ENCODE assay signal across 27 cellular contexts in the genomic region with DNA sequence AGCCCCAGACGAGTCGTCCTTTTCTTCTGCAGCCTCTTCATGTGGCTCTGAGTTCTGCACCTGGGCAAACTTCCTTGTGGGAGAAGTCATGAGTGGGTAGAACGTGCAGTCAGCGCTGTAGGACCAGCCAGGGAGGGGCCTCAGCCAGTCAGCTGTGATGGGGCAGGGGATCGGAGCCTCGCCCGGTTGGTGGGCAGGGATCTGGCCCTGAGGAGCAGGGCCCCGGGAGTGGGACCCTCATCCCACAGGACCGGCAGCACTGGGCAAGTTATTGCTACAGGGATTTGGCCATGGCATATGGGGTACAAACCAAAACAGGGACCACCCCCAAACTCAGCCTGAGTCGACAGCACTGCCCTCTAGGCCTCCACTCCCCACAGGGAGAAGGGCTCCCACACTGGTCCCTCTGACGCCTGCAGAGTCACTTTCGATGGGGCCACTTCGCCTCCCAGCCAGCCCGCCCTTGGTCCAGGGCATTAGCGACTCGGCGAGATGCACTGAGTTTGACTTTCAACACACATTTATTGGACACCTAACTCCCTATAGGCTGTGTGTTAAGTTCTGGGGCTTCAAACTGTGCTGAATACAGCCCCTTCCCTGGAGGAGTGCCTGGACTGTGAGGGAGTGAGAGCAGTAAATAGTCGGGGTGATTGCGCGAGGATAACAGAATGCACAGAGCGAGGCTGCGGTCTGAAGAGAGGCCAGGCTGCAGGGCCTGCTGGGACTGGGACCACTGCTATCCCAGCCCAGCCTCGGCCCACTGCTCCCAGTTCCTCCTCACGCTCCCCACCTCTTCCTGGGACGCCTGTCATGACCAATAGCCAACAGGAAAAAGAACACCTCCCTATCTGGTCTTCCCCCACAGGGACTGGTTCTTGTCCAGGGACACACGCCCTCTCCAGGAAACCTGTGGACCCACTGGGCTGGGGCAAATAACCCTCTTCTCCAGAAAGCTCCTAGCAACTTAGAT. TPM values are rescaled to one million over a fixed set of nuclear protein-coding genes. Genes with fewer than 3 reads are reported as not detected.
A peak's percentile ranks its signal among the peaks of the same experiment; 100 is the strongest.
DNase-seq lines count a peak whose midpoint lies in the region; ATAC-seq, FAIRE-seq and TF ChIP-seq lines count a peak whose summit lies in the region.
"Had no signal": no experiment of that assay in that cellular context is flagged by ENCODE, and none has a peak within 500 bp of the region (broad histone marks: within the 10 kb centered on the region; RNA-seq: fewer than 3 reads in every experiment).

No MANE protein-coding gene starts in this region.

- no peak overlapping the region for H3K4me3 ChIP-seq in HepG2 (replicated peaks in 1 of 3; ENCODE audit: insufficient read depth in 1 of 3, low read depth in 2 of 3, low read length in 3 of 3)
- no peak overlapping the region for H3K4me3 ChIP-seq in right lobe of liver
- H3K4me3 ChIP-seq: prostate gland, sigmoid colon, tibial nerve had no signal

- WGBS in HepG2 (ENCODE audit: low lambda C conversion rate): 62% methylated on average over 26 of the region's 26 CpGs
- 82% methylated on average over 2 of the region's 26 CpGs for WGBS in right lobe of liver (ENCODE audit: insufficient coverage, low coverage, low lambda C conversion rate, missing lambda C conversion rate)

- H3K4me1 Mint-ChIP-seq in neural crest cell: peaks cover 17% of the 10 kb centered on the region
- H3K4me1 Mint-ChIP-seq: CD4-positive, CD25-positive, alpha-beta regulatory T cell; memory B cell had no signal

- no peaks in the 10 kb centered on the region for H4K20me1 ChIP-seq in HepG2 (ENCODE audit: insufficient read depth, low read length)

- intact Hi-C loops in HepG2 (cut with micrococcal nuclease; ENCODE audit: unreplicated experiment): no loop called here
- intact Hi-C loops in right lobe of liver (cut with DNase I): no loop called here

- H3K27ac ChIP-seq in HepG2 (ENCODE audit: extremely low read length, insufficient read depth, low read length): no peak overlapping the region
- no peak overlapping the region for H3K27ac ChIP-seq in right lobe of liver
- H3K27ac ChIP-seq: prostate gland, sigmoid colon, tibial nerve had no signal

- ATAC-seq in HepG2 (no peak), right lobe of liver (no peak), HG03135 (IDR thresholded peaks at IDR 0.05; ENCODE audit: unreplicated experiment) (no peak), GM21576 (IDR thresholded peaks at IDR 0.05; ENCODE audit: unreplicated experiment) (no peak), HG03520 (IDR thresholded peaks at IDR 0.05; ENCODE audit: unreplicated experiment) (no peak)
- ATAC-seq: activated CD8-positive, alpha-beta T cell treated with anti-CD3 and anti-CD28 coated beads, Interleukin-2, amount 10 ng/mL, durations not matched to agents 7 days and 5 days; left lobe of liver; Panc1 had no signal

- no peak for TF ChIP-seq EP300 in HepG2 (IDR thresholded peaks at IDR 0.05; ENCODE audit: low read depth in 2 of 2, low read length in 2 of 2)
- TF ChIP-seq EP300 in HepG2 (CRISPR knock-in tag; IDR thresholded peaks at IDR 0.05; ENCODE audit: borderline replicate concordance): no peak

- POLR2A ChIA-PET in HepG2 (lab: Yijun Ruan, JAX): interaction anchor here (2.2 to 2.4 kb wide), 2 partner anchors 11 kb away, joined by 5 to 8 read pairs; no protein-coding TSS in a partner anchor

- TF ChIP-seq POLR2A in HepG2 (IDR thresholded peaks at IDR 0.05; ENCODE audit: insufficient read depth in 1 of 2, low read depth in 2 of 2, low read length in 2 of 2) (no peak), right lobe of liver (IDR thresholded peaks at IDR 0.05) (no peak), H54 (IDR thresholded peaks at IDR 0.05; ENCODE audit: low read depth, low read length) (no peak)

- no peaks in the 10 kb centered on the region for H3K9me3 ChIP-seq in HepG2 (ENCODE audit: low read length)
- H3K9me3 ChIP-seq in right lobe of liver: no peaks in the 10 kb centered on the region
- H3K9me3 ChIP-seq: prostate gland, sigmoid colon, tibial nerve had no signal

- H3K9ac ChIP-seq in HepG2 (ENCODE audit: insufficient read depth, low read depth, low read length): no peak overlapping the region

- in situ Hi-C loops in HepG2 (cut with HindIII; ENCODE audit: extremely low pct_ligation_motif_present, low pct_unique_long_range_greater_than_20kb): no loop called here

- no peaks in the 10 kb centered on the region for H3K36me3 ChIP-seq in HepG2 (replicated peaks in 1 of 2; ENCODE audit: control insufficient read depth in 1 of 2, insufficient read depth in 2 of 2, low read length in 2 of 2)
- H3K36me3 ChIP-seq in right lobe of liver: no peaks in the 10 kb centered on the region
- H3K36me3 ChIP-seq: prostate gland, sigmoid colon, tibial nerve had no signal

- H3K27me3 Mint-ChIP-seq in neural crest cell (ENCODE audit: low read depth): no peaks in the 10 kb centered on the region
- H3K27me3 Mint-ChIP-seq: memory B cell had no signal

- FAIRE-seq in HepG2 (lab: Jason Lieb, UNC) (peak; percentile 8), H54 (lab: Jason Lieb, UNC) (no peak)

- no peaks in the 10 kb centered on the region for H3K9me3 Mint-ChIP-seq in neural crest cell
- H3K9me3 Mint-ChIP-seq: CD4-positive, CD25-positive, alpha-beta regulatory T cell; memory B cell had no signal

- no peaks in the 10 kb centered on the region for H3K79me2 ChIP-seq in HepG2 (ENCODE audit: insufficient read depth, low read length)

- H3K4me3 Mint-ChIP-seq in neural crest cell: no peak overlapping the region
- H3K4me3 Mint-ChIP-seq: activated CD8-positive, alpha-beta T cell treated with anti-CD3 and anti-CD28 coated beads, Interleukin-2, amount 10 ng/mL, durations not matched to agents 7 days and 5 days; CD4-positive, CD25-positive, alpha-beta regulatory T cell; memory B cell had no signal

- peaks cover 75% of the 10 kb centered on the region for H3K4me1 ChIP-seq in HepG2 (ENCODE audit: insufficient read depth, low read length)
- peaks cover 0 to 17% (median 7%) of the 10 kb centered on the region in 4 donors for H3K4me1 ChIP-seq in right lobe of liver
- H3K4me1 ChIP-seq: sigmoid colon had no signal

- CTCF ChIA-PET in HepG2 (lab: Yijun Ruan, JAX; ENCODE audit: low intra/inter-chr PET ratio, low total read pairs): no interaction called here

- H3K4me2 ChIP-seq in HepG2 (ENCODE audit: low read depth, low read length): no peak overlapping the region

- no peaks in the 10 kb centered on the region for H3K36me3 Mint-ChIP-seq in neural crest cell (ENCODE audit: low read depth)
- H3K36me3 Mint-ChIP-seq: CD4-positive, CD25-positive, alpha-beta regulatory T cell; memory B cell had no signal

- TF ChIP-seq CTCF in HepG2 (CRISPR knock-in tag; IDR thresholded peaks at IDR 0.05) (0 out of 2 replicates have a peak, but pooled peaks have one; percentile 3), right lobe of liver (IDR thresholded peaks at IDR 0.05) (no peak), neural crest cell (conservative IDR thresholded peaks at IDR 0.05) (no peak)

- 0 out of 5 replicates have a peak, but pooled peaks cover 0 to 1% of the 10 kb centered on the region in 2 experiments for H3K27me3 ChIP-seq in HepG2 (ENCODE audit: control insufficient read depth in 1 of 2, insufficient read depth in 2 of 2, low read length in 2 of 2)
- no peaks in the 10 kb centered on the region for H3K27me3 ChIP-seq in right lobe of liver
- H3K27me3 ChIP-seq: sigmoid colon, tibial nerve had no signal

- no peak for DNase-seq in HepG2 (ENCODE audit: low spot score)
- DNase-seq in right lobe of liver: no peak
- DNase-seq in islet precursor cell: peak; percentile 54
- no peak for DNase-seq in neural crest cell (ENCODE audit: low read depth, low spot score)
- DNase-seq in H54 (ENCODE audit: insufficient read length, low spot score): no peak
- DNase-seq: activated CD8-positive, alpha-beta T cell treated with anti-CD3 and anti-CD28 coated beads, Interleukin-2, amount 10 ng/mL, durations not matched to agents 7 days and 5 days; activated naive CD4-positive, alpha-beta T cell treated with anti-CD3 and anti-CD28 coated beads, Interleukin-2, amount 50 U/mL, for 16 hours; CD4-positive, CD25-positive, alpha-beta regulatory T cell; DMS79 treated with DMSO at 0.1 percent for 48 hours; GDM1; hypothalamus; MM.1S; NCI-H1105 treated with DMSO at 0.1 percent for 48 hours; NCI-H1930; nucleus accumbens; SHP77 treated with DMSO at 0.1 percent for 48 hours; sigmoid colon; stimulated activated CD4-positive, alpha-beta T cell treated with anti-CD3 and anti-CD28 coated beads, Interleukin-4, amount 100 ng/mL, for 1 hour; T-helper 2 cell had no signal

- no peak for TF ChIP-seq RAD21 in HepG2 (CRISPR knock-in tag; IDR thresholded peaks at IDR 0.05)

- BruUV-seq in HepG2 (replicated peaks; lab: Mats Ljungman, UMichigan): no TSS peak

- H2AFZ ChIP-seq in HepG2 (ENCODE audit: low read length): no peak overlapping the region

- H3K27ac Mint-ChIP-seq in neural crest cell (ENCODE audit: unreplicated experiment): peak overlapping the region; percentile 19
- H3K27ac Mint-ChIP-seq: activated CD8-positive, alpha-beta T cell treated with anti-CD3 and anti-CD28 coated beads, Interleukin-2, amount 10 ng/mL, durations not matched to agents 7 days and 5 days; CD4-positive, CD25-positive, alpha-beta regulatory T cell; memory B cell had no signal

RNA-seq across cellular contexts. Expression of a gene that starts 55.9 kb away (rescaled TPM):
- total RNA-seq in HepG2 (2016; rRNA removed; fragmentation: Illumina TruSeq; extraction: Trizol) (47.5 and 119 TPM in 2 replicates), right lobe of liver (100 to 1,000 TPM; 260 to 452 (median 415) TPM), neural crest cell (81.0 and 85.4 TPM in 2 replicates)
- total RNA-seq in HepG2 (2016; cell fraction: cytosol; rRNA removed; fragmentation: Illumina TruSeq; extraction: Trizol; ENCODE audit: low read depth): 9.3 and 11.1 TPM in 2 replicates
- total RNA-seq in HepG2 (2016; cell fraction: insoluble cytoplasmic fraction; rRNA removed; fragmentation: Illumina TruSeq; extraction: Trizol): 45.4 and 119 TPM in 2 replicates
- total RNA-seq in HepG2 (2016; cell fraction: membrane; rRNA removed; fragmentation: Illumina TruSeq; extraction: Trizol): 27.4 and 30.5 TPM in 2 replicates
- total RNA-seq in HepG2 (2016; cell fraction: nucleus; rRNA removed; fragmentation: Illumina TruSeq; extraction: Trizol): 90.3 and 111 TPM in 2 replicates
- 108 and 113 TPM in 2 replicates for polyA plus RNA-seq in HepG2 (2011; rRNA removed)
- polyA plus RNA-seq in HepG2 (2011; cell fraction: cytosol; rRNA removed): 78.7 and 130 TPM in 2 replicates
- 66.7 and 76.2 TPM in 2 replicates for polyA plus RNA-seq in HepG2 (2011; cell fraction: nucleus; rRNA removed)
- polyA plus RNA-seq in HepG2 (2012): 44.8 and 48.6 TPM in 2 replicates
- 8.7 TPM in 2 replicates for polyA plus RNA-seq in HepG2 (2016; cell fraction: cytosol; fragmentation: Illumina TruSeq; extraction: Trizol; ENCODE audit: low read depth)
- polyA plus RNA-seq in HepG2 (2016; cell fraction: insoluble cytoplasmic fraction; fragmentation: Illumina TruSeq; extraction: Trizol; ENCODE audit: low read depth): 49.7 and 54.3 TPM in 2 replicates
- 17.8 and 18.0 TPM in 2 replicates for polyA plus RNA-seq in HepG2 (2016; cell fraction: membrane; fragmentation: Illumina TruSeq; extraction: Trizol; ENCODE audit: low read depth)
- 156 and 173 TPM in 2 replicates for polyA plus RNA-seq in HepG2 (2016; cell fraction: nucleus; fragmentation: Illumina TruSeq; extraction: Trizol; ENCODE audit: insufficient read depth, low read depth)
- polyA minus RNA-seq in HepG2 (2011; rRNA and poly(A)+ RNA removed; ENCODE audit: low replicate concordance): 13.0 and 159 TPM in 2 replicates
- polyA minus RNA-seq in HepG2 (2011; cell fraction: cytosol; rRNA and poly(A)+ RNA removed): 69.2 and 73.2 TPM in 2 replicates
- polyA minus RNA-seq in HepG2 (2011; cell fraction: nucleus; rRNA and poly(A)+ RNA removed): 14.8 and 16.3 TPM in 2 replicates
- total RNA-seq: activated CD8-positive, alpha-beta T cell treated with anti-CD3 and anti-CD28 coated beads, Interleukin-2, amount 10 ng/mL, durations not matched to agents 7 days and 5 days; CD4-positive, CD25-positive, alpha-beta regulatory T cell had no signal
- polyA plus RNA-seq: CD4-positive, CD25-positive, alpha-beta regulatory T cell had no signal
